ENCODE assay signal across 8 cellular contexts in the genomic region with DNA sequence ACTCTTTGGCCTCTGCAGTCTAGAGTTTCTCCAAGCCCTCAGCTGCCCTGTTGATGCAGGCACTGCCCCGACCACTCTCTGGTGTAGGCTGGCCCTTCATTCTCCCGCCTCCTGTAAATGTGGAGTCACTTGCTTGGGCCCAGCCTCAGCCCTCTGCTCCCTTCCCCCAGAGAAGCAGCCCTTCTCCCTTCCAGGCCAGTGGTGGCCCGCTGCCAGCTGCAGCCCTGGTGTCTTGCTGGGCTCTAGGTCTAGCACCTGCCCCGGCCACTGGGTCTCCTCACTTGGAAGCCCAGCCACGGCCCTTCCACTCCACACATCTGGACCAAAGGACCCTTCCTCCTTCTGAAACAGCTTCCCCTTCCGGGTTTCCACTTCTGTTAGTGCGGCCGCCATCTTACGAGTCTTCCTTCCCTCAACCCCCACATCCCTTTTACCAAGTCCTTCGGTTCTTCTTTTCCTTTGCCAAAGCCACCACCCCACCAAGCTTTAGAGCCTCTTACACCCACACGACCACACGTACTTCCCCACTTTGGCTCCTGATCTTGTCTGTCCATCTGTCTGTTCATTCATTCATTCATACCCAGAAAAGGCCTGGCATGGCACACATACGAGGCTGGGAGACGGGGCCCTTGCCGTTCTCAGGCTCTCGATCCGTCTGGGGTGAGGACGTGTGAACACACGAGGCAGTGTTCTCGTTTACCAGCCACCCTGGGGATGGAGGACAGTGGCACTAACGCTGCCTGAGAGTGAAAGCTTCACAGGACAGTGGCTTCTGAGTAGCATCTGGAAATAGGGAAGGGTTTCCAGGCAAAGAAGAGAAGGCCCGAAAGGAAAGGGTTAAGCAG.
DNase-seq lines count a peak whose midpoint lies in the region; ATAC-seq and TF ChIP-seq lines count a peak whose summit lies in the region.

No MANE protein-coding gene starts in this region.

- intact Hi-C loops in activated CD4-positive, alpha-beta memory T cell treated with anti-CD3 and anti-CD28 coated beads for 36 hours (cut with micrococcal nuclease): no loop called here
- intact Hi-C loops in left lung (cut with DNase I): no loop called here

- peak overlapping the region; percentile 59 for H3K4me3 Mint-ChIP-seq in activated T-cell treated with anti-CD3 and anti-CD28 coated beads, Interleukin-2, amount 50 U/mL, for 4 hours
- peak overlapping the region; percentile 18 for H3K4me3 Mint-ChIP-seq in activated CD4-positive, alpha-beta memory T cell treated with anti-CD3 and anti-CD28 coated beads for 36 hours
- H3K4me3 Mint-ChIP-seq in type B pancreatic cell: peak overlapping the region; percentile 78

- H3K36me3 ChIP-seq in left lung: peaks cover 0 to 3% of the 10 kb centered on the region in 2 donors

- H3K27me3 Mint-ChIP-seq in activated T-cell treated with anti-CD3 and anti-CD28 coated beads, Interleukin-2, amount 50 U/mL, for 4 hours (ENCODE audit: low read depth): no peaks in the 10 kb centered on the region
- H3K27me3 Mint-ChIP-seq in activated CD4-positive, alpha-beta memory T cell treated with anti-CD3 and anti-CD28 coated beads for 36 hours: no peaks in the 10 kb centered on the region
- H3K27me3 Mint-ChIP-seq in type B pancreatic cell: no peaks in the 10 kb centered on the region

- H3K9me3 Mint-ChIP-seq in activated T-cell treated with anti-CD3 and anti-CD28 coated beads, Interleukin-2, amount 50 U/mL, for 4 hours: no peaks in the 10 kb centered on the region
- no peaks in the 10 kb centered on the region for H3K9me3 Mint-ChIP-seq in activated CD4-positive, alpha-beta memory T cell treated with anti-CD3 and anti-CD28 coated beads for 36 hours
- no peaks in the 10 kb centered on the region for H3K9me3 Mint-ChIP-seq in type B pancreatic cell

- peaks cover under 1% of the 10 kb centered on the region for H3K36me3 Mint-ChIP-seq in activated T-cell treated with anti-CD3 and anti-CD28 coated beads, Interleukin-2, amount 50 U/mL, for 4 hours (ENCODE audit: insufficient read depth)
- no peaks in the 10 kb centered on the region for H3K36me3 Mint-ChIP-seq in activated CD4-positive, alpha-beta memory T cell treated with anti-CD3 and anti-CD28 coated beads for 36 hours
- no peaks in the 10 kb centered on the region for H3K36me3 Mint-ChIP-seq in type B pancreatic cell

- H3K27me3 ChIP-seq in left lung: no peaks in the 10 kb centered on the region

- TF ChIP-seq CTCF in left lung (IDR thresholded peaks at IDR 0.05) (no peak), type B pancreatic cell (conservative IDR thresholded peaks at IDR 0.05) (no peak)

- CTCF ChIA-PET in activated CD4-positive, alpha-beta memory T cell treated with anti-CD3 and anti-CD28 coated beads for 36 hours (lab: Charles Lee): interaction anchor here (1.0 to 1.6 kb wide), 4 partner anchors 11 to 55 kb away, joined by 3 to 5 read pairs (median 3); no protein-coding TSS in a partner anchor

- no peak overlapping the region for H3K4me3 ChIP-seq in left lung

- no peaks in the 10 kb centered on the region for H3K9me3 ChIP-seq in left lung

- POLR2A ChIA-PET in activated CD4-positive, alpha-beta memory T cell treated with anti-CD3 and anti-CD28 coated beads for 36 hours (lab: Charles Lee): no interaction called here

- peak overlapping the region; percentile 62 for H3K27ac Mint-ChIP-seq in activated CD4-positive, alpha-beta memory T cell treated with anti-CD3 and anti-CD28 coated beads for 36 hours
- peak overlapping the region; percentile 65 for H3K27ac Mint-ChIP-seq in type B pancreatic cell

- H3K4me1 ChIP-seq in left lung: peaks cover 43 to 74% of the 10 kb centered on the region in 2 donors

- H3K4me1 Mint-ChIP-seq in activated T-cell treated with anti-CD3 and anti-CD28 coated beads, Interleukin-2, amount 50 U/mL, for 4 hours (ENCODE audit: low read depth): peaks cover 50% of the 10 kb centered on the region
- H3K4me1 Mint-ChIP-seq in activated CD4-positive, alpha-beta memory T cell treated with anti-CD3 and anti-CD28 coated beads for 36 hours (ENCODE audit: low read depth): peaks cover 48% of the 10 kb centered on the region
- H3K4me1 Mint-ChIP-seq in type B pancreatic cell (ENCODE audit: unreplicated experiment): peaks cover 32% of the 10 kb centered on the region

- DNase-seq in activated T-cell treated with anti-CD3 and anti-CD28 coated beads, Interleukin-2, amount 50 U/mL, for 4 hours: no peak
- no peak for DNase-seq in activated T-cell treated with anti-CD3 and anti-CD28 coated beads for 4 hours
- no peak for DNase-seq in activated CD4-positive, alpha-beta memory T cell treated with anti-CD3 and anti-CD28 coated beads for 36 hours
- peak in 1 of 2 donors; percentile 88 for DNase-seq in left lung
- no peak for DNase-seq in type B pancreatic cell (ENCODE audit: extremely low spot score, unreplicated experiment)

- ATAC-seq in activated T-cell treated with anti-CD3 and anti-CD28 coated beads, Interleukin-2, amount 50 U/mL, for 4 hours: no peak
- ATAC-seq in left lung: peak; percentile 3
- no peak for ATAC-seq in HG03135 (IDR thresholded peaks at IDR 0.05; ENCODE audit: unreplicated experiment)
- no peak for ATAC-seq in GM21737 (IDR thresholded peaks at IDR 0.05; ENCODE audit: unreplicated experiment)
- no peak for ATAC-seq in GM19463 (IDR thresholded peaks at IDR 0.05; ENCODE audit: unreplicated experiment)

- peak overlapping the region; percentile 81 to 97 for H3K27ac ChIP-seq in left lung

Comparison
In these comparisons a context has a peak if more than half of its experiments do, and no peak if none do; other contexts are left out.
1. H3K4me3 Mint-ChIP-seq: peak in every context shown above with its lines; median percentile 78 in type B pancreatic cell; 59 in activated T-cell treated with anti-CD3 and anti-CD28 coated beads, Interleukin-2, amount 50 U/mL, for 4 hours; 18 in activated CD4-positive, alpha-beta memory T cell treated with anti-CD3 and anti-CD28 coated beads for 36 hours.